ENCODE assay signal across 8 cellular contexts in genomic region chr11:74611369-74611861, GRCh38. TPM values are rescaled to one million over a fixed set of nuclear protein-coding genes. Genes with fewer than 3 reads are reported as not detected.
DNase-seq lines count a peak whose midpoint lies in the region; ATAC-seq and TF ChIP-seq lines count a peak whose summit lies in the region.

No MANE protein-coding gene starts in this region.

- peak overlapping the region; percentile 17; the same call in 1 of the 2 replicates for H3K4me3 ChIP-seq in GM23248
- no peak overlapping the region for H3K4me3 ChIP-seq in left ventricle myocardium inferior
- H3K4me3 ChIP-seq in stomach smooth muscle (ENCODE audit: low read length in 2 of 2): no peak overlapping the region

- peak overlapping the region; percentile 67 for H3K9ac ChIP-seq in GM23248
- H3K9ac ChIP-seq in stomach smooth muscle (ENCODE audit: low read length in 2 of 2): peak overlapping the region in 1 of 2 donors; percentile 44

- TF ChIP-seq CTCF in left ventricle myocardium inferior (IDR thresholded peaks at IDR 0.05; ENCODE audit: borderline replicate concordance): peak; percentile 52

- H3F3A ChIP-seq in GM23248 (ENCODE audit: insufficient read depth): peaks cover 17% of the 10 kb centered on the region

- no peaks in the 10 kb centered on the region for H3K9me2 ChIP-seq in GM23248 (ENCODE audit: insufficient read depth)

- intact Hi-C loops in left ventricle myocardium inferior (cut with micrococcal nuclease): no loop called here

- H3K4me2 ChIP-seq in GM23248 (ENCODE audit: unreplicated experiment): peak overlapping the region; percentile 48

- H3K9me3 ChIP-seq in GM23248 (ENCODE audit: low read depth): no peaks in the 10 kb centered on the region
- H3K9me3 ChIP-seq in left ventricle myocardium inferior (replicated peaks): no peaks in the 10 kb centered on the region
- no peaks in the 10 kb centered on the region for H3K9me3 ChIP-seq in stomach smooth muscle (ENCODE audit: control insufficient read depth in 2 of 2, low read length in 2 of 2)

- peak overlapping the region; percentile 31; the same call in 1 of the 2 replicates for H2AFZ ChIP-seq in GM23248

- 0 to 4% methylated on average over 2 of the region's 2 CpGs for WGBS in GM23248 (ENCODE audit: low coverage in 1 of 2, low lambda C conversion rate in 2 of 2, missing lambda C conversion rate in 2 of 2), 2 experiments

- H3K27ac ChIP-seq in GM23248 (peak overlapping the region; percentile 76), left ventricle myocardium inferior (replicated peaks) (peak overlapping the region; percentile 6), stomach smooth muscle (ENCODE audit: low read length) (peak overlapping the region; percentile 75)

- in situ Hi-C loops in GM23248 (cut with MboI): no loop called here

- no peaks in the 10 kb centered on the region for H4K20me1 ChIP-seq in GM23248 (ENCODE audit: insufficient read depth)

- H3K36me3 ChIP-seq in GM23248 (ENCODE audit: low read depth): peaks cover 15% of the 10 kb centered on the region; the same call in 1 of the 2 replicates
- peaks cover 30% of the 10 kb centered on the region for H3K36me3 ChIP-seq in left ventricle myocardium inferior
- H3K36me3 ChIP-seq in stomach smooth muscle (ENCODE audit: control insufficient read depth in 2 of 2, insufficient read depth in 2 of 2, low read length in 2 of 2): peaks cover 0 to 3% of the 10 kb centered on the region in 2 donors

- H3K4me1 ChIP-seq in GM23248 (ENCODE audit: insufficient read depth) (peaks cover 16% of the 10 kb centered on the region), left ventricle myocardium inferior (peaks cover 12% of the 10 kb centered on the region), stomach smooth muscle (ENCODE audit: control insufficient read depth, insufficient read depth, low read length) (peaks cover 13% of the 10 kb centered on the region)

- DNase-seq in A172 (ENCODE audit: low spot score) (peak; percentile 54), GM23248 (peak; percentile 85), SW480 (ENCODE audit: low spot score) (peak; percentile 40), left ventricle myocardium inferior (no peak), NCI-H2107 (lab: John Stamatoyannopoulos, UW) (no peak)

- H3K79me2 ChIP-seq in GM23248 (ENCODE audit: insufficient read depth): no peaks in the 10 kb centered on the region

- no peak for ATAC-seq in GM18502 (IDR thresholded peaks at IDR 0.05; ENCODE audit: poor library complexity, unreplicated experiment)
- no peak for ATAC-seq in GM19324 (IDR thresholded peaks at IDR 0.05; ENCODE audit: low FRiP score, unreplicated experiment)

- H3K27me3 ChIP-seq in GM23248 (replicated peaks; ENCODE audit: insufficient read depth) (no peaks in the 10 kb centered on the region), left ventricle myocardium inferior (ENCODE audit: low read depth) (no peaks in the 10 kb centered on the region), stomach smooth muscle (ENCODE audit: control insufficient read depth in 1 of 2, insufficient read depth in 2 of 2, low read length in 2 of 2) (no peaks in the 10 kb centered on the region)

RNA-seq across cellular contexts. Expression of gene POLD3, which starts 19.0 kb away (rescaled TPM):
- total RNA-seq in A172 (2014; rRNA removed; shearing (Covaris generic)): 28.7 and 41.1 TPM in 2 replicates
- 8.4 and 10.4 TPM in 2 replicates for total RNA-seq in GM23248 (2014; rRNA removed; shearing (Covaris generic))
- 15.8 and 16.5 TPM in 2 replicates for polyA plus RNA-seq in GM23248 (2016; fragmentation: Nextera tagmentation; extraction: Ambion mirVana)
- total RNA-seq in left ventricle myocardium inferior: 6.2 TPM

Comparison
In these comparisons a context has a peak if more than half of its experiments do, and no peak if none do; other contexts are left out.
1. DNase-seq: peak in A172 (single experiment), GM23248 (single experiment) and SW480 (single experiment); none in left ventricle myocardium inferior (single experiment) and NCI-H2107 (single experiment).
2. H3K27ac ChIP-seq: peak in every context shown above with its lines; median percentile 76 in GM23248; 75 in stomach smooth muscle; 6 in left ventricle myocardium inferior.